ENCODE assay signal across 9 cellular contexts in the genomic region with DNA sequence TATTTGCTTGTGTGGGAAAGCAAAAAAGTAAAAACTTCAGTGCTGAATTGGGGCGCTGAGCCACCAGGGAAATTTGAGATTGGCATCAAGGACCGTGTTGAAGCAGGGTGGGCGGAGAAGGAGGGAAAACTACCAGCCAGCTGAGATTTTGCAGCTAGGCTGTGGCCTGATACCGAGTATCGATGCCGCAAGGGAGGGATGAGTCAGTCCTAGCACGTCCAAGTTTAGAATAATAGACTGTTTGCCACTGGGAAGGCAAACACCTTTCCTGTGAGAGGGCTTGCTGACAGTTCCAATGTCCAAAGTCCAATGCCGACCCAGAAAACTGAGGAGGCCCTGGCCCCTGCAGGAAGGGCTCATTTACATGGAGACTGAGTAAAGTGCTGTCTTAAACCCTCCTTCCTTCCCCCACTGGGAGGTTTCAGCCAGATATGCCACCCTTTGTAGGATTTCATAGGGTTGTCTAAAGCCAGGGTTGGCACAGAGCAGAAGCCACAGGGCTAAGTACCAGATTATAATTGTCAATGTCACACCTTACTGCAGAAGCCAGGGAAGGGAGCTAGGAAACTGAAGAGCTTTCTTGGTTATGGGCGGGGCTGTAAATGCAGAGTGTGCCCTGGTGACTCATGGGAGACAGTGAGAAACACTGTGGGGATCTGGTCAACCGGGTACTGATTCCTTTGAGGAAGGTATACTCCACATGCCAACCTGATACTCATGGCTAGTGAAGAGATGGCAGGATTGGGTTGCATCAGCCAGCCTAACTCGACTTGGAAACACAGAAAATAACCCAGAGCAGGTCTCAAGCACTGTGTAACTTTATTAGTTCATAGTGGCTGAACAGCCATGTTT. TPM values are rescaled to one million over a fixed set of nuclear protein-coding genes. Genes with fewer than 3 reads are reported as not detected.
A peak's percentile ranks its signal among the peaks of the same experiment; 100 is the strongest.
DNase-seq lines count a peak whose midpoint lies in the region; ATAC-seq, FAIRE-seq and TF ChIP-seq lines count a peak whose summit lies in the region.
"Had no signal": no experiment of that assay in that cellular context is flagged by ENCODE, and none has a peak within 500 bp of the region (broad histone marks: within the 10 kb centered on the region; RNA-seq: fewer than 3 reads in every experiment).

No MANE protein-coding gene starts in this region.

- H3K4me3 ChIP-seq in RWPE2 (ENCODE audit: severe bottlenecking) (no peak overlapping the region), fibroblast of mammary gland (ENCODE audit: control insufficient read depth, low read depth, low read length) (no peak overlapping the region)

- peak; percentile 96 for ATAC-seq in RWPE2 (ENCODE audit: low read depth)
- ATAC-seq in GM18520 (IDR thresholded peaks at IDR 0.05; ENCODE audit: unreplicated experiment), result no peak

- DNase-seq in stimulated activated CD4-positive, alpha-beta T cell treated with anti-CD3 and anti-CD28 coated beads, Interleukin-1b, Interleukin-23, amount 100 ng/mL, for 48 hours, result peak; percentile 2
- no peak for DNase-seq in stimulated activated CD4-positive, alpha-beta T cell treated with anti-CD3 and anti-CD28 coated beads, Interleukin-4, amount 100 ng/mL, for 24 hours
- DNase-seq in RWPE2 (ENCODE audit: low spot score), result peak; percentile 67
- DNase-seq in fibroblast of mammary gland (ENCODE audit: low read depth), result peak; percentile 74
- peak in 30 of 56 donors; percentile 3 to 60 (median 14) for DNase-seq in nucleus accumbens (lab: John Stamatoyannopoulos, UW)
- DNase-seq in GDM1 (lab: John Stamatoyannopoulos, UW), result no peak
- DNase-seq in GM12891 (ENCODE audit: insufficient read length, low spot score), result no peak
- DNase-seq: stimulated activated naive B cell treated with anti-CD40 and anti-IgM and Interleukin-4, amounts not matched to agents 10 μg/mL and 1 μg/mL and 100 μg/mL, for 72 hours had no signal

- H3K9me3 ChIP-seq in RWPE2 (ENCODE audit: severe bottlenecking), result no peaks in the 10 kb centered on the region

- FAIRE-seq in GM12891 (lab: Jason Lieb, UNC), result no peak

- TF ChIP-seq CTCF in RWPE2 (IDR thresholded peaks at IDR 0.05; ENCODE audit: poor library complexity, severe bottlenecking), result no peak
- TF ChIP-seq CTCF in fibroblast of mammary gland (conservative IDR thresholded peaks at IDR 0.05; ENCODE audit: control insufficient read depth, insufficient read depth, low read depth, low read length), result no peak

- H3K27me3 ChIP-seq in RWPE2 (ENCODE audit: insufficient read depth, poor library complexity, severe bottlenecking), result no peaks in the 10 kb centered on the region

- TF ChIP-seq POLR2A in GM12891 (IDR thresholded peaks at IDR 0.05; ENCODE audit: low read depth, low read length), result no peak

- H3K27ac ChIP-seq in RWPE2 (ENCODE audit: poor library complexity, severe bottlenecking), result peak overlapping the region; percentile 72

- H3K36me3 ChIP-seq in RWPE2 (ENCODE audit: low read depth), result no peaks in the 10 kb centered on the region

- peaks cover 15% of the 10 kb centered on the region for H3K4me1 ChIP-seq in RWPE2 (ENCODE audit: insufficient read depth, poor library complexity, severe bottlenecking)

TF ChIP-seq in GM12891, 5 proteins besides CTCF, POLR2A, EP300 and RAD21:
- TF ChIP-seq POU2F2 (IDR thresholded peaks at IDR 0.05; ENCODE audit: low read depth, low read length) (no peak), PAX5 (IDR thresholded peaks at IDR 0.05; ENCODE audit: insufficient read depth, low read length, severe bottlenecking) (no peak)

RNA-seq across cellular contexts. Expression of gene PIK3CB, which starts 28.4 kb away (rescaled TPM):
- polyA plus RNA-seq in GM12891 (2012; ENCODE audit: low read depth, missing spikeins), result 8.7 TPM

Comparison
In these comparisons a context has a peak if more than half of its experiments do, and no peak if none do; other contexts are left out.
1. DNase-seq: peak in stimulated activated CD4-positive, alpha-beta T cell treated with anti-CD3 and anti-CD28 coated beads, Interleukin-1b, Interleukin-23, amount 100 ng/mL, for 48 hours (single experiment), RWPE2 (single experiment), fibroblast of mammary gland (single experiment) and nucleus accumbens (30 of 56); none in stimulated activated CD4-positive, alpha-beta T cell treated with anti-CD3 and anti-CD28 coated beads, Interleukin-4, amount 100 ng/mL, for 24 hours (single experiment), GDM1 (single experiment) and GM12891 (single experiment).